ENCODE assay signal across 8 cellular contexts in genomic region chr1:56644941-56645662, GRCh38. TPM values are rescaled to one million over a fixed set of nuclear protein-coding genes. Genes with fewer than 3 reads are reported as not detected.
DNase-seq lines count a peak whose midpoint lies in the region; ATAC-seq and TF ChIP-seq lines count a peak whose summit lies in the region.

TSS of gene PRKAA2 (plus strand) at chr1:56645314. CDS start at chr1:56645388, 74 bp downstream.

- POLR2A ChIA-PET in BJ (lab: Charles Lee): no interaction called here

- ATAC-seq in GM19395 (IDR thresholded peaks at IDR 0.05; ENCODE audit: unreplicated experiment) (peak; percentile 53), GM21528 (IDR thresholded peaks at IDR 0.05; ENCODE audit: low FRiP score, unreplicated experiment) (no peak)
- ATAC-seq in stimulated activated naive CD8-positive, alpha-beta T cell treated with anti-CD3 and anti-CD28 coated beads, Interleukin-15, Interleukin-2, amounts not matched to agents 100 U/mL and 50 U/mL, for 24 hours: peak; percentile 23

- H3K36me3 ChIP-seq in BJ (ENCODE audit: control insufficient read depth, insufficient read depth, low read length): no peaks in the 10 kb centered on the region

- peak within 1 kb of the TSS; percentile 84 for H3K4me3 ChIP-seq in BJ (ENCODE audit: low read depth, low read length)

- TF ChIP-seq CTCF in BJ (IDR thresholded peaks at IDR 0.05; ENCODE audit: insufficient read depth, low read depth, low read length): no peak

- peak within 1 kb of the TSS; percentile 35 for H3K27ac ChIP-seq in cingulate gyrus (ENCODE audit: low read depth, low read length)

- no peaks in the 10 kb centered on the region for H3K27me3 ChIP-seq in BJ (ENCODE audit: control insufficient read depth, insufficient read depth, low read length)

- CTCF ChIA-PET in BJ (lab: Yijun Ruan, JAX): interaction anchor here (0.6 kb wide), 1 partner anchor 562 kb away, joined by 4 read pairs; no protein-coding TSS in a partner anchor

- DNase-seq in BJ (ENCODE audit: low read depth) (no peak), NCI-H748 (lab: John Stamatoyannopoulos, UW; ENCODE audit: unreplicated experiment) (peak; percentile 73), left kidney (ENCODE audit: low read depth, low spot score) (peak; percentile 92), GF-D8 (lab: John Stamatoyannopoulos, UW) (no peak)
- peak; percentile 18 for DNase-seq in stimulated activated naive CD8-positive, alpha-beta T cell treated with anti-CD3 and anti-CD28 coated beads, Interleukin-15, Interleukin-2, amounts not matched to agents 100 U/mL and 50 U/mL, for 24 hours

RNA-seq across cellular contexts. Expression of gene PRKAA2, which starts in this region (rescaled TPM):
- polyA plus RNA-seq in BJ (2011; rRNA removed): 0.70 and 1.6 TPM in 2 replicates
- 1.4 and 1.8 TPM in 2 replicates for polyA minus RNA-seq in BJ (2011; rRNA and poly(A)+ RNA removed)

Comparison
In these comparisons a context has a peak if more than half of its experiments do, and no peak if none do; other contexts are left out.
1. DNase-seq: peak in NCI-H748 (single experiment), left kidney (single experiment) and stimulated activated naive CD8-positive, alpha-beta T cell treated with anti-CD3 and anti-CD28 coated beads, Interleukin-15, Interleukin-2, amounts not matched to agents 100 U/mL and 50 U/mL, for 24 hours (single experiment); none in BJ (single experiment) and GF-D8 (single experiment).